In genomic region chr14:77804592-77804991, GRCh38 we compare ENCODE assay signal across 8 cellular contexts. TPM values are rescaled to one million over a fixed set of nuclear protein-coding genes. Genes with fewer than 3 reads are reported as not detected.
DNase-seq lines count a peak whose midpoint lies in the region; ATAC-seq and TF ChIP-seq lines count a peak whose summit lies in the region.

No MANE protein-coding gene starts in this region.

- no peak overlapping the region for H3K9ac ChIP-seq in endodermal cell (ENCODE audit: extremely low read depth, low read length, poor library complexity, severe bottlenecking)

- no peaks in the 10 kb centered on the region for H3K9me3 Mint-ChIP-seq in endodermal cell

- TF ChIP-seq CTCF in left ventricle myocardium inferior (IDR thresholded peaks at IDR 0.05; ENCODE audit: borderline replicate concordance) (peak; percentile 12), endodermal cell (conservative IDR thresholded peaks at IDR 0.05) (peak; percentile 79)

- H3K4me1 ChIP-seq in left ventricle myocardium inferior (peaks cover 34% of the 10 kb centered on the region), endodermal cell (ENCODE audit: control insufficient read depth, insufficient read depth, low read length) (no peaks in the 10 kb centered on the region)

- peaks cover 2% of the 10 kb centered on the region for H3K4me1 Mint-ChIP-seq in endodermal cell

- H3K27ac Mint-ChIP-seq in endodermal cell: no peak overlapping the region

- H3K27me3 ChIP-seq in left ventricle myocardium inferior (ENCODE audit: low read depth): no peaks in the 10 kb centered on the region
- peaks cover 20% of the 10 kb centered on the region for H3K27me3 ChIP-seq in endodermal cell (ENCODE audit: control insufficient read depth, insufficient read depth, low read length, poor library complexity, severe bottlenecking)

- H3K27ac ChIP-seq in left ventricle myocardium inferior (replicated peaks) (no peak overlapping the region), endodermal cell (ENCODE audit: low read depth, low read length) (no peak overlapping the region)

- H3K9me3 ChIP-seq in left ventricle myocardium inferior (replicated peaks) (no peaks in the 10 kb centered on the region), endodermal cell (ENCODE audit: control insufficient read depth, low read length) (no peaks in the 10 kb centered on the region)

- intact Hi-C loops in left ventricle myocardium inferior (cut with micrococcal nuclease) (no loop called here), Right ventricle myocardium inferior (cut with DNase I) (loop anchor here (5.0 kb wide), 1 partner anchor 42 kb away; the partner anchor contains the start of gene SNW1)

- H3K27me3 Mint-ChIP-seq in endodermal cell (ENCODE audit: insufficient read depth): peaks cover 7% of the 10 kb centered on the region

- H3K36me3 ChIP-seq in left ventricle myocardium inferior (no peaks in the 10 kb centered on the region), endodermal cell (ENCODE audit: control insufficient read depth, insufficient read depth, low read length) (no peaks in the 10 kb centered on the region)

- H3K4me3 Mint-ChIP-seq in endodermal cell: no peak overlapping the region

- ATAC-seq in Right ventricle myocardium inferior (no peak), GM21825 (IDR thresholded peaks at IDR 0.05; ENCODE audit: unreplicated experiment) (no peak), GM19467 (IDR thresholded peaks at IDR 0.05; ENCODE audit: unreplicated experiment) (no peak)

- no peak for DNase-seq in left ventricle myocardium inferior
- DNase-seq in Right ventricle myocardium inferior (ENCODE audit: missing footprints): no peak
- peak; percentile 54 for DNase-seq in NCI-H82 (lab: John Stamatoyannopoulos, UW)
- peak; percentile 87 for DNase-seq in endodermal cell
- no peak for DNase-seq in DMS153 (lab: John Stamatoyannopoulos, UW)
- no peak for DNase-seq in NCI-H510A treated with DMSO at 0.1 percent for 48 hours (lab: John Stamatoyannopoulos, UW)

- 31 to 62% methylated on average over 2 to 6 of the region's 6 CpGs for whole genome bisulfite sequencing in endodermal cell (ENCODE audit: insufficient coverage in 1 of 2, insufficient read length in 1 of 2), 2 experiments

- H3K4me3 ChIP-seq in left ventricle myocardium inferior (no peak overlapping the region), endodermal cell (ENCODE audit: low read length) (no peak overlapping the region)

- H3K36me3 Mint-ChIP-seq in endodermal cell (ENCODE audit: low read depth): no peaks in the 10 kb centered on the region

RNA-seq across cellular contexts. Expression of gene ADCK1, which starts 4.7 kb away (rescaled TPM):
- total RNA-seq in left ventricle myocardium inferior (10.3 TPM), Right ventricle myocardium inferior (8.7 TPM), endodermal cell (1 to 10 TPM; 6.9 to 7.4 TPM)
- 10.4 TPM for polyA plus RNA-seq in endodermal cell (2013, experiment 1 of 2)
- polyA plus RNA-seq in endodermal cell (2013, experiment 2 of 2): 8.2 TPM

RNA-seq across cellular contexts. Expression of gene SNW1, which starts 43.6 kb away (rescaled TPM):
- total RNA-seq in left ventricle myocardium inferior (52.6 TPM), Right ventricle myocardium inferior (49.0 TPM), endodermal cell (10 to 100 TPM; 60.8 to 87.8 TPM)
- 70.7 TPM for polyA plus RNA-seq in endodermal cell (2013, experiment 1 of 2)
- 66.3 TPM for polyA plus RNA-seq in endodermal cell (2013, experiment 2 of 2)

Comparison
In these comparisons a context has a peak if more than half of its experiments do, and no peak if none do; other contexts are left out.
1. DNase-seq: peak in NCI-H82 (single experiment) and endodermal cell (single experiment); none in left ventricle myocardium inferior (single experiment), Right ventricle myocardium inferior (single experiment), DMS153 (single experiment) and NCI-H510A treated with DMSO at 0.1 percent for 48 hours (single experiment).